30 cellular contexts compared by ENCODE assay signal in the genomic region with DNA sequence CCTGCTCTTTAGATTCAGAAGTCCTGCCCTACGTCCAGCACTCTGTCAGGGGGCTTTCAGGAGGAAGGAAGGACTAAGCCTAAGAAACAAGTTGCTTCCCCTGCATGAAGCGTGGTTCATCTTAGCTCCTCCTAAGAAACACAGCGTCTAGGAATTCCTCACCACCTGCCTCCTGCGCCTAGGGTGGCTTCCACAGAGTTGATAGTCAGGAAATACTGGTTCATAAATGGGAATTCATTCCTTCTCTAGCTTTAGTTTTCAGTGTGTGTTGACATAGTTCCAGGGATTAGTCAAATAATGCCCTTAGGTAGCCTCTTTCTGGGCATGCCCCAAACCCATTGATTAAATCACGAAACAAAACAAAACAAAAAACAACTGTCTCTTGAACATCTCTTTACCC. TPM values are rescaled to one million over a fixed set of nuclear protein-coding genes. Genes with fewer than 3 reads are reported as not detected.
"Had no signal": no experiment of that assay in that cellular context is flagged by ENCODE, and none has a peak within 500 bp of the region (broad histone marks: within the 10 kb centered on the region; RNA-seq: fewer than 3 reads in every experiment).

No MANE protein-coding gene starts in this region.

- H3K9me3 Mint-ChIP-seq: activated CD4-positive, alpha-beta memory T cell treated with anti-CD3 and anti-CD28 coated beads for 36 hours; activated naive CD4-positive, alpha-beta T cell treated with anti-CD3 and anti-CD28 coated beads for 36 hours; activated T-helper 1 cell treated with anti-CD3 and anti-CD28 coated beads, Interleukin-12 subunit alpha, Interleukin-12 subunit beta, Interleukin-2, Interleukin-4 antibody, amounts not matched to agents 30 ng/mL and 10 ng/mL and 1 ng/mL, durations not matched to agents 14 hours and 24 hours and 36 hours had no signal

- H3K4me1 Mint-ChIP-seq: activated B cell treated with CpG ODN at 0.5 μM for 24 hours had no signal

- H3K27ac Mint-ChIP-seq: activated B cell treated with CpG ODN at 0.5 μM for 24 hours; activated CD4-positive, alpha-beta memory T cell treated with anti-CD3 and anti-CD28 coated beads for 36 hours; activated naive CD4-positive, alpha-beta T cell treated with anti-CD3 and anti-CD28 coated beads for 36 hours; activated naive CD4-positive, alpha-beta T cell treated with anti-CD3 and anti-CD28 coated beads, Interleukin-2, amount 50 U/mL, for 72 hours; activated T-helper 1 cell treated with anti-CD3 and anti-CD28 coated beads, Interleukin-12 subunit alpha, Interleukin-12 subunit beta, Interleukin-2, Interleukin-4 antibody, amounts not matched to agents 30 ng/mL and 10 ng/mL and 1 ng/mL, durations not matched to agents 14 hours and 24 hours and 36 hours had no signal

- H3K4me3 ChIP-seq: adrenal gland, cardiac muscle cell, K562 had no signal

- H3K9me3 ChIP-seq: adrenal gland had no signal

- DNase-seq: activated B cell treated with CpG ODN at 0.5 μM for 24 hours; activated CD4-positive, alpha-beta memory T cell treated with anti-CD3 and anti-CD28 coated beads for 36 hours; activated CD4-positive, alpha-beta T cell treated with anti-CD3 and anti-CD28 coated beads for 4 hours; activated CD4-positive, alpha-beta T cell treated with anti-CD3 and anti-CD28 coated beads, Interleukin-2, amount 50 U/mL, for 1 hour; activated CD4-positive, CD25-positive, alpha-beta regulatory T cell treated with anti-CD3 and anti-CD28 coated beads, Interleukin-2, amount 50 U/mL, for 72 hours; activated CD8-positive, alpha-beta memory T cell treated with anti-CD3 and anti-CD28 coated beads, Interleukin-2, amount 50 U/mL, for 4 hours; activated gamma-delta T cell treated with Interleukin-2 at 50 U/mL for 16 hours; activated naive CD4-positive, alpha-beta T cell treated with anti-CD3 and anti-CD28 coated beads for 36 hours; activated T-cell treated with anti-CD3 and anti-CD28 coated beads for 4 hours; activated T-cell treated with anti-CD3 and anti-CD28 coated beads, Interleukin-2, amount 50 U/mL, for 4 hours; adrenal gland; brain microvascular endothelial cell; NCI-H1105; NCI-H1417 treated with DMSO at 0.1 percent for 48 hours; NCI-H187 treated with DMSO at 0.1 percent for 48 hours; NCI-H2081; NCI-H345; NCI-H524 treated with DMSO at 0.1 percent for 48 hours; SHP77 treated with DMSO at 0.1 percent for 48 hours; SW 1271; T-helper 1 cell; T-helper 2 cell; T-helper 9 cell had no signal

- H3K36me3 Mint-ChIP-seq: activated CD4-positive, alpha-beta memory T cell treated with anti-CD3 and anti-CD28 coated beads for 36 hours had no signal

- H3K27ac ChIP-seq: adrenal gland, brain microvascular endothelial cell, cardiac muscle cell, VCaP had no signal

- ATAC-seq: activated naive CD4-positive, alpha-beta T cell treated with anti-CD3 and anti-CD28 coated beads, Interleukin-2, amount 50 U/mL, for 72 hours; activated T-cell treated with anti-CD3 and anti-CD28 coated beads, Interleukin-2, amount 50 U/mL, for 4 hours; K562; Panc1 had no signal

- H3K4me3 Mint-ChIP-seq: activated B cell treated with CpG ODN at 0.5 μM for 24 hours; activated CD4-positive, alpha-beta memory T cell treated with anti-CD3 and anti-CD28 coated beads for 36 hours; activated naive CD4-positive, alpha-beta T cell treated with anti-CD3 and anti-CD28 coated beads for 36 hours; activated T-cell treated with anti-CD3 and anti-CD28 coated beads, Interleukin-2, amount 50 U/mL, for 4 hours; activated T-helper 1 cell treated with anti-CD3 and anti-CD28 coated beads, Interleukin-12 subunit alpha, Interleukin-12 subunit beta, Interleukin-2, Interleukin-4 antibody, amounts not matched to agents 30 ng/mL and 10 ng/mL and 1 ng/mL, durations not matched to agents 14 hours and 24 hours and 36 hours had no signal

- H3K4me1 ChIP-seq: adrenal gland had no signal

- H3K36me3 ChIP-seq: adrenal gland, brain microvascular endothelial cell, cardiac muscle cell had no signal

RNA-seq across cellular contexts. Expression of gene MXRA5, which starts 1.7 kb away (rescaled TPM):
- total RNA-seq: activated B cell treated with CpG ODN at 0.5 μM for 24 hours; activated CD4-positive, alpha-beta memory T cell treated with anti-CD3 and anti-CD28 coated beads for 36 hours; activated naive CD4-positive, alpha-beta T cell treated with anti-CD3 and anti-CD28 coated beads for 36 hours; activated naive CD4-positive, alpha-beta T cell treated with anti-CD3 and anti-CD28 coated beads, Interleukin-2, amount 50 U/mL, for 72 hours; activated T-helper 1 cell treated with anti-CD3 and anti-CD28 coated beads, Interleukin-12 subunit alpha, Interleukin-12 subunit beta, Interleukin-2, Interleukin-4 antibody, amounts not matched to agents 30 ng/mL and 10 ng/mL and 1 ng/mL, durations not matched to agents 14 hours and 24 hours and 36 hours; NCI-H460 had no signal
- polyA plus RNA-seq: K562 had no signal
